8 cellular contexts compared by ENCODE assay signal in the genomic region with DNA sequence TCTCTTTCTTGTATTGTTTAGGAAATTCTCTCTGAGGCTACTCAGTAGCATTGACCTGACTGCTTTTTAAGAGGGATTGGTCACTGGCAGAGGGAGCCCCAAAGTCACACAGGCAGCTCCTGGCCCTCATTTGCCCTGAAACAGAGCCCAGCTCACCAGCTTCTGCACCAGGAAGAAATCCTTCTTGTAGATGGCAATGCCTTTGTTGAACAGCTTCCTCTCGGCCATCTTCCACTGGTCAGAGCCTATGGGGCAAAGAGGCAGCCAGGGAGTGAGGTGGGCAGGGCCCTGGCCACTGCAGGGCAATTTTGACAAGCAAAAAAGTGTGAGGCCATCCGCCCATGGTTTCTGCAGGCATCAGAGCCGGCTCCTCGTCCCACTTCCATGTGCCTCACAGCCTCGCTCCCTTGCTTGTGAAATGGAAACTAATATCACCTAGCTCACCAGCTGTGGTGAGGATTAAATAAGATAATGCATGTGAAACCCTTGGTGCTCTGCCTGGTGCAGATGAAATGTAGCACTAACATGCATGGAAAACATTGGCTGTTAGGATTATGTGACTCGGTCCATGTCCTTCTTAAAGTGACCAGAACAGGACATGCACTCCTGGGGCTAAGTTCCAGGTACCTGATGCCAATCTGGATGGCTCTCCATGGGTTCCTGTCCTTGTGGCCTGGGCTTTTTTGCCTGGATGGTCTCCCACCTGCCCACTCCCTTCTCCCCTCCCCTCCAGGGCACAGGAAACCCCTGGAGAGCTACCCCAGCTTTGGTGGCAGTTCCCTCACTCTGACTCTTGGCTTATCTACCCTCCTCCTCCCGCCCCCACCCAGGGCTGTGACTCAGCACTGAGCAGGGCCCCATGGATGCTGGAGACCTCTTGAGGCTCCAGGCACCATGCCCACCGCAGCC. TPM values are rescaled to one million over a fixed set of nuclear protein-coding genes. Genes with fewer than 3 reads are reported as not detected.
DNase-seq lines count a peak whose midpoint lies in the region; ATAC-seq and TF ChIP-seq lines count a peak whose summit lies in the region.

No MANE protein-coding gene starts in this region.

- no peak for ATAC-seq in GM18873 (IDR thresholded peaks at IDR 0.05; ENCODE audit: low FRiP score, unreplicated experiment)
- ATAC-seq in GM21367 (IDR thresholded peaks at IDR 0.05; ENCODE audit: unreplicated experiment) = no peak

- no peak for TF ChIP-seq POLR2A in esophagus muscularis mucosa (IDR thresholded peaks at IDR 0.05; ENCODE audit: low read depth)

- H3K9me3 ChIP-seq in esophagus muscularis mucosa (no peaks in the 10 kb centered on the region), skeletal muscle tissue (ENCODE audit: control insufficient read depth in 3 of 3, low read length in 3 of 3) (no peaks in the 10 kb centered on the region)

- H3K36me3 ChIP-seq in esophagus muscularis mucosa (peaks cover 48 to 91% (median 76%) of the 10 kb centered on the region in 4 donors), skeletal muscle tissue (ENCODE audit: control insufficient read depth in 3 of 3, insufficient read depth in 3 of 3, low read length in 3 of 3) (peaks cover 63 to 69% (median 65%) of the 10 kb centered on the region in 3 donors)

- no peak for TF ChIP-seq EP300 in esophagus muscularis mucosa (IDR thresholded peaks at IDR 0.05)

- 84% methylated on average over 7 of the region's 8 CpGs for WGBS in esophagus muscularis mucosa

- H3K9ac ChIP-seq in skeletal muscle tissue (ENCODE audit: low read depth in 1 of 3, low read length in 3 of 3) = peak overlapping the region in 2 of 3 donors; percentile 69 to 70

- peak overlapping the region; percentile 76 to 98 (median 90) for H3K27ac ChIP-seq in esophagus muscularis mucosa (replicated peaks in 1 of 4)
- H3K27ac ChIP-seq in skeletal muscle tissue (ENCODE audit: low read depth, low read length) = peak overlapping the region; percentile 87

- TF ChIP-seq CTCF in esophagus muscularis mucosa (IDR thresholded peaks at IDR 0.05) = no peak

- peak; percentile 96 for DNase-seq in Daoy (ENCODE audit: low read depth)
- DNase-seq in RPMI7951 (ENCODE audit: low read depth) = peak; percentile 87
- DNase-seq in esophagus muscularis mucosa (ENCODE audit: extremely low spot score) = peak; percentile 90
- DNase-seq in hippocampal formation (lab: John Stamatoyannopoulos, UW) = no peak
- DNase-seq in SIG-M5 treated with dmso at 0.1 percent for 504 hours (lab: John Stamatoyannopoulos, UW; ENCODE audit: unreplicated experiment) = no peak

- H3K27me3 ChIP-seq in esophagus muscularis mucosa (no peaks in the 10 kb centered on the region), skeletal muscle tissue (ENCODE audit: control insufficient read depth in 3 of 3, insufficient read depth in 3 of 3, low read length in 3 of 3) (no peaks in the 10 kb centered on the region)

- intact Hi-C loops in esophagus muscularis mucosa (cut with DNase I) = loop anchor here (10.0 kb wide), 1 partner anchor 159 kb away; the partner anchor contains the start of gene ZNF410

- H3K4me1 ChIP-seq in esophagus muscularis mucosa (peaks cover 71 to 87% (median 77%) of the 10 kb centered on the region in 4 donors), skeletal muscle tissue (ENCODE audit: control insufficient read depth in 3 of 3, insufficient read depth in 3 of 3, low read length in 3 of 3) (peaks cover 63 to 78% (median 76%) of the 10 kb centered on the region in 3 donors)

- H3K4me3 ChIP-seq in esophagus muscularis mucosa (no peak overlapping the region), skeletal muscle tissue (ENCODE audit: low read length in 3 of 3) (peak overlapping the region in 2 of 3 donors; percentile 12 to 63)

RNA-seq across cellular contexts. Expression of gene PNMA1, which starts 11.2 kb away (rescaled TPM):
- 20.2 and 22.4 TPM in 2 replicates for total RNA-seq in Daoy (2014; rRNA removed; shearing (Covaris generic))
- 20.4 and 26.6 TPM in 2 replicates for total RNA-seq in RPMI7951 (2014; rRNA removed; shearing (Covaris generic))
- total RNA-seq in esophagus muscularis mucosa (10 to 100 TPM; 34.8 to 74.2 (median 55.0) TPM), skeletal muscle tissue (15.1 TPM)

Comparison
In these comparisons a context has a peak if more than half of its experiments do, and no peak if none do; other contexts are left out.
1. DNase-seq: peak in Daoy (single experiment), RPMI7951 (single experiment) and esophagus muscularis mucosa (single experiment); none in hippocampal formation (0 of 2) and SIG-M5 treated with dmso at 0.1 percent for 504 hours (single experiment).
2. H3K4me3 ChIP-seq: peak in skeletal muscle tissue (2 of 3); none in esophagus muscularis mucosa (0 of 4).